In the genomic region with DNA sequence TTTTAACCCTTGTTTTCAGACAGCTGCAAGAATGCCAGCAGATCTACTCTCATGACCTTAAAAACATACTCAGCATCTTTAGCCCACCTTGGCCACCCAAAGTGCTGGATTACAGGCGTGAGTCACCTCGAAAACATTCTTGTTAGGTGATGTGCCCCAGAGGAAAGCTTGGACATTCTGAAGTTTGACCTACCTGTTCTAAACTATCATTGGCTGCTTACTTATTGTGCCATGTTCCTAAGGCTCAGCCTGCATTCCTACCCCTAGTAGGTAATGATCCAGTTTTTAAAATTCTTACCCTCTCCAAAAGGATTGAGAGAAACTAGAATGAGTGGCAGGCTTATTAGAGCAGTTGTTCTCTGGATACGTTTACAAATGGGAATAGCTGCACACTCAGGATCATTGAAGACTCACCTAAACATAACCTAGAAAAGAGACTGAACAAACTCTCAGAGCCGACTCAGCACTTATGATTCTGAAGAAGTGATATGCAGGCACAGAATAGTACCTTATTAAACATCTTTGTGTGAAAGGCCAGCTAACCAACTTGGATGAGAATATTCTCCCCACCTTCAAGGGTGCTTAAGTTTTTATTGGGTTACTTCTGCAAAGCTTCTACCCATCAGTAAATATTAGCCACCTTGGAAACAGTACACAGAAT, we compare ENCODE assay signal across 19 cellular contexts.
"Had no signal": no experiment of that assay in that cellular context is flagged by ENCODE, and none has a peak within 500 bp of the region (broad histone marks: within the 10 kb centered on the region; RNA-seq: fewer than 3 reads in every experiment).

No MANE protein-coding gene starts in this region.

- H3K4me3 ChIP-seq: hepatocyte, lung, suprapubic skin, upper lobe of left lung had no signal

- DNase-seq: activated B cell treated with CpG ODN at 0.5 μM for 24 hours; activated CD4-positive, alpha-beta T cell treated with anti-CD3 and anti-CD28 coated beads, Interleukin-2, amount 10 ng/mL, durations not matched to agents 24 days and 14 days; activated naive CD4-positive, alpha-beta T cell; activated naive CD8-positive, alpha-beta T cell treated with anti-CD3 and anti-CD28 coated beads, Interleukin-2, amount 50 U/mL, for 24 hours; effector memory CD8-positive, alpha-beta T cell; erythroblast; naive thymus-derived CD8-positive, alpha-beta T cell; stimulated activated CD4-positive, alpha-beta T cell treated with anti-CD3 and anti-CD28 coated beads, Interleukin-12 subunit alpha, Interleukin-12 subunit beta, amount 100 ng/mL, for 4 hours; stimulated activated naive CD8-positive, alpha-beta T cell treated with anti-CD3 and anti-CD28 coated beads, Interleukin-15, Interleukin-2, amounts not matched to agents 100 U/mL and 50 U/mL, for 24 hours; upper lobe of left lung had no signal

- H3K27ac ChIP-seq: hepatocyte, neutrophil, suprapubic skin, upper lobe of left lung had no signal

- H3K36me3 ChIP-seq: neutrophil, upper lobe of left lung had no signal

- H3K4me3 Mint-ChIP-seq: activated B cell treated with CpG ODN at 0.5 μM for 24 hours; activated CD4-positive, alpha-beta T cell treated with anti-CD3 and anti-CD28 coated beads, Interleukin-2, amount 10 ng/mL, durations not matched to agents 24 days and 14 days; activated naive CD8-positive, alpha-beta T cell treated with anti-CD3 and anti-CD28 coated beads, Interleukin-2, amount 50 U/mL, for 24 hours; activated T-helper 1 cell treated with anti-CD3 and anti-CD28 coated beads, Interleukin-12 subunit alpha, Interleukin-12 subunit beta, Interleukin-2, Interleukin-4 antibody, amounts not matched to agents 30 ng/mL and 10 ng/mL and 1 ng/mL, durations not matched to agents 14 hours and 24 hours and 36 hours; central memory CD8-positive, alpha-beta T cell; effector memory CD8-positive, alpha-beta T cell; naive thymus-derived CD8-positive, alpha-beta T cell; T-helper 1 cell treated with Interleukin-12 subunit alpha and Interleukin-12 subunit beta and Interleukin-4 antibody, amounts not matched to agents 30 μg/mL and 1 μg/mL, for 36 hours had no signal

- H3K79me2 ChIP-seq: hepatocyte had no signal

- H3K27me3 Mint-ChIP-seq: activated B cell treated with CpG ODN at 0.5 μM for 24 hours; activated CD4-positive, alpha-beta T cell treated with anti-CD3 and anti-CD28 coated beads, Interleukin-2, amount 10 ng/mL, durations not matched to agents 24 days and 14 days; activated naive CD8-positive, alpha-beta T cell treated with anti-CD3 and anti-CD28 coated beads, Interleukin-2, amount 50 U/mL, for 24 hours; central memory CD8-positive, alpha-beta T cell; effector memory CD8-positive, alpha-beta T cell; naive thymus-derived CD8-positive, alpha-beta T cell had no signal

- FAIRE-seq: astrocyte had no signal

- H3K27me3 ChIP-seq: hepatocyte, neutrophil, suprapubic skin, upper lobe of left lung had no signal

- H2AFZ ChIP-seq: hepatocyte had no signal

- ATAC-seq: activated naive CD8-positive, alpha-beta T cell treated with anti-CD3 and anti-CD28 coated beads, Interleukin-2, amount 50 U/mL, for 24 hours; effector memory CD8-positive, alpha-beta T cell; naive thymus-derived CD8-positive, alpha-beta T cell; sciatic nerve; stimulated activated naive CD8-positive, alpha-beta T cell treated with anti-CD3 and anti-CD28 coated beads, Interleukin-15, Interleukin-2, amounts not matched to agents 100 U/mL and 50 U/mL, for 24 hours had no signal

- H3K27ac Mint-ChIP-seq: activated B cell treated with CpG ODN at 0.5 μM for 24 hours; activated CD4-positive, alpha-beta T cell treated with anti-CD3 and anti-CD28 coated beads, Interleukin-2, amount 10 ng/mL, durations not matched to agents 24 days and 14 days; activated naive CD8-positive, alpha-beta T cell treated with anti-CD3 and anti-CD28 coated beads, Interleukin-2, amount 50 U/mL, for 24 hours; activated T-helper 1 cell treated with anti-CD3 and anti-CD28 coated beads, Interleukin-12 subunit alpha, Interleukin-12 subunit beta, Interleukin-2, Interleukin-4 antibody, amounts not matched to agents 30 ng/mL and 10 ng/mL and 1 ng/mL, durations not matched to agents 14 hours and 24 hours and 36 hours; effector memory CD8-positive, alpha-beta T cell; T-helper 1 cell treated with Interleukin-12 subunit alpha and Interleukin-12 subunit beta and Interleukin-4 antibody, amounts not matched to agents 30 μg/mL and 1 μg/mL, for 36 hours had no signal

- H3K4me1 ChIP-seq: suprapubic skin, upper lobe of left lung had no signal

- H3K4me1 Mint-ChIP-seq: activated CD4-positive, alpha-beta T cell treated with anti-CD3 and anti-CD28 coated beads, Interleukin-2, amount 10 ng/mL, durations not matched to agents 24 days and 14 days; central memory CD8-positive, alpha-beta T cell had no signal

- H3K4me2 ChIP-seq: hepatocyte had no signal
